8 cellular contexts compared by ENCODE assay signal in genomic region chr12:110661337-110661972, GRCh38. TPM values are rescaled to one million over a fixed set of nuclear protein-coding genes. Genes with fewer than 3 reads are reported as not detected.
A peak's percentile ranks its signal among the peaks of the same experiment; 100 is the strongest.
DNase-seq lines count a peak whose midpoint lies in the region; ATAC-seq and TF ChIP-seq lines count a peak whose summit lies in the region.

No MANE protein-coding gene starts in this region.

- DNase-seq in GM10266 (ENCODE audit: extremely low spot score) (peak; percentile 72), KG1 (lab: John Stamatoyannopoulos, UW) (peak; percentile 87), HEK293T (ENCODE audit: extremely low spot score) (no peak), NCI-H2107 (lab: John Stamatoyannopoulos, UW) (no peak), hypothalamus (lab: John Stamatoyannopoulos, UW) (no peak)
- peak; percentile 73 for DNase-seq in activated naive CD4-positive, alpha-beta T cell treated with anti-CD3 and anti-CD28 coated beads for 36 hours
- peak; percentile 11 to 35 for DNase-seq in stimulated activated CD4-positive, alpha-beta T cell treated with anti-CD3 and anti-CD28 coated beads, Interleukin-4, amount 100 ng/mL, for 48 hours (ENCODE audit: low read depth in 2 of 2)

- H3K9me3 Mint-ChIP-seq in activated naive CD4-positive, alpha-beta T cell treated with anti-CD3 and anti-CD28 coated beads for 36 hours, result peaks cover 20% of the 10 kb centered on the region

- H3K4me3 Mint-ChIP-seq in activated naive CD4-positive, alpha-beta T cell treated with anti-CD3 and anti-CD28 coated beads for 36 hours, result peak overlapping the region; percentile 26

- peaks cover 14% of the 10 kb centered on the region for H3K36me3 Mint-ChIP-seq in activated naive CD4-positive, alpha-beta T cell treated with anti-CD3 and anti-CD28 coated beads for 36 hours (ENCODE audit: low read depth)

- TF ChIP-seq CTCF in GM10266 (IDR thresholded peaks at IDR 0.05; ENCODE audit: control insufficient read depth, insufficient read depth, low read depth, missing control alignments), result no peak

- POLR2A ChIA-PET in HEK293T (lab: Yijun Ruan, JAX), result no interaction called here

- intact Hi-C loops in activated naive CD4-positive, alpha-beta T cell treated with anti-CD3 and anti-CD28 coated beads for 36 hours (cut with micrococcal nuclease), result loop anchor here (1.0 kb wide), 1 partner anchor 47 kb away; the partner anchor contains the start of gene TCTN1

- CTCF ChIA-PET in activated naive CD4-positive, alpha-beta T cell treated with anti-CD3 and anti-CD28 coated beads for 36 hours (lab: Charles Lee), result no interaction called here
- CTCF ChIA-PET in HEK293T (lab: Yijun Ruan, JAX), result no interaction called here

- peak overlapping the region; percentile 68 for H3K27ac Mint-ChIP-seq in activated naive CD4-positive, alpha-beta T cell treated with anti-CD3 and anti-CD28 coated beads for 36 hours

- peaks cover 12% of the 10 kb centered on the region for H3K4me1 Mint-ChIP-seq in activated naive CD4-positive, alpha-beta T cell treated with anti-CD3 and anti-CD28 coated beads for 36 hours (ENCODE audit: low read depth)

- peak; percentile 82 for ATAC-seq in GM21515 (IDR thresholded peaks at IDR 0.05; ENCODE audit: unreplicated experiment)

- H3K27me3 Mint-ChIP-seq in activated naive CD4-positive, alpha-beta T cell treated with anti-CD3 and anti-CD28 coated beads for 36 hours (ENCODE audit: low read depth), result no peaks in the 10 kb centered on the region

TF ChIP-seq in HEK293T, 16 proteins besides CTCF, POLR2A, EP300 and RAD21:
- TF ChIP-seq ELF4 (IDR thresholded peaks at IDR 0.05) (no peak), NFRKB (IDR thresholded peaks at IDR 0.05) (no peak), L3MBTL2 (conservative IDR thresholded peaks at IDR 0.05) (no peak), BHLHE40 (IDR thresholded peaks at IDR 0.05; ENCODE audit: borderline replicate concordance) (no peak), TARDBP (IDR thresholded peaks at IDR 0.05) (no peak), FOXM1 (IDR thresholded peaks at IDR 0.05; ENCODE audit: borderline replicate concordance) (no peak), LEF1 (IDR thresholded peaks at IDR 0.05; ENCODE audit: borderline replicate concordance) (no peak), CTBP1 (IDR thresholded peaks at IDR 0.05; ENCODE audit: borderline replicate concordance) (no peak), PKNOX1 (IDR thresholded peaks at IDR 0.05) (no peak), ZNF384 (IDR thresholded peaks at IDR 0.05) (no peak), FOXK2 (IDR thresholded peaks at IDR 0.05) (no peak), SUZ12 (IDR thresholded peaks at IDR 0.05) (no peak), SP1 (IDR thresholded peaks at IDR 0.05) (no peak), FOXA1 (IDR thresholded peaks at IDR 0.05) (no peak), ARNT (IDR thresholded peaks at IDR 0.05) (no peak)

RNA-seq across cellular contexts. Expression of gene HVCN1, which starts 27.5 kb away (rescaled TPM):
- 1 to 10 TPM; 2.6 to 3.1 TPM for total RNA-seq in activated naive CD4-positive, alpha-beta T cell treated with anti-CD3 and anti-CD28 coated beads for 36 hours

RNA-seq across cellular contexts. Expression of gene TCTN1, which starts 47.5 kb away (rescaled TPM):
- total RNA-seq in activated naive CD4-positive, alpha-beta T cell treated with anti-CD3 and anti-CD28 coated beads for 36 hours, result 1 to 10 TPM; 5.2 to 5.8 TPM

Comparison
In these comparisons a context has a peak if more than half of its experiments do, and no peak if none do; other contexts are left out.
1. DNase-seq: peak in GM10266 (single experiment), KG1 (single experiment), activated naive CD4-positive, alpha-beta T cell treated with anti-CD3 and anti-CD28 coated beads for 36 hours (single experiment) and stimulated activated CD4-positive, alpha-beta T cell treated with anti-CD3 and anti-CD28 coated beads, Interleukin-4, amount 100 ng/mL, for 48 hours (2 of 2); none in HEK293T (single experiment), NCI-H2107 (single experiment) and hypothalamus (0 of 51).